Comparison of ENCODE assay signal across 8 cellular contexts in the genomic region with DNA sequence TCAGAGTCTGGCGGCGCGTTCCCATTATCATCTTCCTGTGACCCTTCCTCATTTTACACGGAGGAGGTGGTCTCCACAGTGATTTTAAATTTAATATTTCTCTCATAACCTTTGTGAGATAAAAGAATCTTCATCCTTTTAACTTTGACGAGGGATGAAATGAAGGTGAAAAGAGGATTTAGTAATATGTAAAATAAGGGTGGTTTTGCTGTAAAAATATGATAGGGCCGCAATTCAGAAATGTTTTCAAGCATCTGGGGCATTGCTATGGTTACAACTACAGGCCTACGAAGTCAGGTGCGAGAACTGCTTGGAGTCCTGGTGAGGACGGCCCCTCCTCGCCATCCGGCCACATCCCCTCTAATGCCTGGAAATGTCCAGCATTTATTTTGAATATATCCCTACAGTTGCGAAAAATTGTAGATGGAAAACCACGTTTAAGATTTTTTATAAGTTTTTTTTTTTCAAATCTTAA. TPM values are rescaled to one million over a fixed set of nuclear protein-coding genes. Genes with fewer than 3 reads are reported as not detected.
DNase-seq lines count a peak whose midpoint lies in the region; ATAC-seq and TF ChIP-seq lines count a peak whose summit lies in the region.

No MANE protein-coding gene starts in this region.

- H3K4me3 ChIP-seq in GM06990 (replicated peaks; ENCODE audit: low read depth, low read length) (peak overlapping the region; percentile 48), NT2/D1 (ENCODE audit: insufficient read length, low read depth) (peak overlapping the region; percentile 34), muscle layer of colon (ENCODE audit: low read depth in 1 of 2, low read length in 2 of 2) (peak overlapping the region; percentile 45 to 60)

- intact Hi-C loops in posterior vena cava (cut with DNase I), result loop anchor here in 1 of 2 donors (10.0 kb wide), 1 partner anchor 162 kb away; the partner anchor contains the start of gene OLFML3

- no peak for TF ChIP-seq CTCF in GM06990 (IDR thresholded peaks at IDR 0.05; ENCODE audit: insufficient read depth, low read length, poor library complexity, severe bottlenecking)

- peak overlapping the region; percentile 86 for H3K27ac ChIP-seq in muscle layer of colon (ENCODE audit: low read depth, low read length)

- ATAC-seq in HG03439 (IDR thresholded peaks at IDR 0.05; ENCODE audit: unreplicated experiment), result no peak
- ATAC-seq in HG02884 (IDR thresholded peaks at IDR 0.05; ENCODE audit: unreplicated experiment), result no peak

- H3K36me3 ChIP-seq in GM06990 (ENCODE audit: control insufficient read depth, insufficient read depth, low read length) (peaks cover 1% of the 10 kb centered on the region; the same call in 1 of the 2 replicates), NT2/D1 (ENCODE audit: insufficient read depth, insufficient read length, low read length) (no peaks in the 10 kb centered on the region), muscle layer of colon (ENCODE audit: insufficient read depth, low read length) (no peaks in the 10 kb centered on the region)

- H3K4me1 ChIP-seq in NT2/D1 (ENCODE audit: insufficient read depth, insufficient read length), result no peaks in the 10 kb centered on the region
- peaks cover 25% of the 10 kb centered on the region for H3K4me1 ChIP-seq in muscle layer of colon (ENCODE audit: insufficient read depth, low read length)

- H3K9ac ChIP-seq in NT2/D1 (ENCODE audit: insufficient read length, low read depth) (peak overlapping the region; percentile 27), muscle layer of colon (ENCODE audit: low read length) (peak overlapping the region; percentile 97)

- no peak for DNase-seq in GM06990 (ENCODE audit: extremely low read depth, insufficient read length)
- peak; percentile 11 for DNase-seq in NT2/D1 (ENCODE audit: low read depth, low spot score)
- DNase-seq in dermis blood vessel endothelial cell, result peak; percentile 47
- DNase-seq in cerebellar cortex (ENCODE audit: low spot score), result no peak
- DNase-seq in posterior vena cava (ENCODE audit: low spot score), result no peak

- H3K9me3 ChIP-seq in NT2/D1 (ENCODE audit: insufficient read depth, low read length) (no peaks in the 10 kb centered on the region), muscle layer of colon (ENCODE audit: low read length) (no peaks in the 10 kb centered on the region)

- H3K27me3 ChIP-seq in GM06990 (replicated peaks; ENCODE audit: control insufficient read depth, insufficient read depth, low read length) (no peaks in the 10 kb centered on the region), NT2/D1 (ENCODE audit: insufficient read depth, insufficient read length) (no peaks in the 10 kb centered on the region), muscle layer of colon (ENCODE audit: control insufficient read depth in 1 of 2, insufficient read depth in 2 of 2, low read length in 2 of 2) (no peaks in the 10 kb centered on the region)

RNA-seq across cellular contexts. Expression of gene RSBN1, which starts 0.4 kb away (rescaled TPM):
- total RNA-seq in dermis blood vessel endothelial cell (18.1 and 18.4 TPM in 2 replicates), posterior vena cava (10 to 100 TPM; 14.4 to 16.2 TPM)

RNA-seq across cellular contexts. Expression of gene PHTF1, which starts 53.4 kb away (rescaled TPM):
- total RNA-seq in dermis blood vessel endothelial cell, result 65.7 and 69.4 TPM in 2 replicates
- 10 to 100 TPM; 12.0 to 13.2 TPM for total RNA-seq in posterior vena cava

RNA-seq across cellular contexts. Expression of gene PTPN22, which starts 58.8 kb away (rescaled TPM):
- total RNA-seq in dermis blood vessel endothelial cell (not detected in 2 replicates), posterior vena cava (1 to 10 TPM; 3.9 to 4.6 TPM)

Comparison
In these comparisons a context has a peak if more than half of its experiments do, and no peak if none do; other contexts are left out.
1. DNase-seq: peak in NT2/D1 (single experiment) and dermis blood vessel endothelial cell (single experiment); none in GM06990 (single experiment), cerebellar cortex (single experiment) and posterior vena cava (single experiment).
2. Peak in every context shown above with its lines, with median percentiles within 50 percentile points of each other: H3K4me3 ChIP-seq.